Comparison of ENCODE assay signal across 7 cellular contexts in the genomic region with DNA sequence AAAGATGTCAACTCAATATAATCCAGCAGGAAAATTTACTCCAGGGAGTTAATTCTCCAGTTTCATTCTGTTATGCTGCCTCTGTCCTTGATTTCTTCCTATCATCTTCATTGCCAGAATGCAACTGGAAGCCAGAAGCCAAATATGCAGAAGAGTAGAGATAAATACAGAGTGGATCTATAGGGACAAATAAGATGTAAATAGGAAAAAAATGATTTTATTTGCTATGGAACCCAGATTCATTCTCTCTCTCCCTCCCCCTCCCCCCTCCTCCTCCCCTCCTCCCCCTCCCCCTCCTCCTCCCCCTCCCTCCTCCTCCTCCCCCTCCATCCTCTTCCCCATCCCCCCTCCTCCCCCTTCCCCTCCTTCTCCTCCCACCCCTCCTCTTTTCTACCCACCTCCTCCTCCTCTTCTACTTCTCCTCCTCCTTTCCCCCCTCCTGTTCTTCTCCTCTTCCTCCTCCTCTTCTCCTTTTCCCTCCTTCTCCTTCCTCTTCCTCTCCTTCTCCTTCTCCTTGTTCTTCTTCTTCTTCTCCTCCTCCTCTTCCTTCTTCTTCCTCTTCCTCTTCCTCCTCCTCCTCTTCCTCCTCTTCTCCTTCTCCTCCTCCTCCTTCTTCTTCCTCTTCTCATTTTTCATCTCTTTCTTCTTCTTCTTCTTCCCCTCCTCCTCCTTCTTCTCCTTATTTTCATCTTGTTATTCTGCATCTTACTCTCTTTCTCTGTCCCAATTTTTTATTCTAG.
"Had no signal": no experiment of that assay in that cellular context is flagged by ENCODE, and none has a peak within 500 bp of the region (broad histone marks: within the 10 kb centered on the region; RNA-seq: fewer than 3 reads in every experiment).

No MANE protein-coding gene starts in this region.

- H3K9me3 ChIP-seq: HAP-1 had no signal

- H3K4me1 ChIP-seq: HAP-1 had no signal

- H3K4me3 ChIP-seq: HAP-1 had no signal

- H3K27ac ChIP-seq: HL-60 had no signal

- H3K36me3 ChIP-seq: HAP-1 had no signal

- DNase-seq: GOT3, H7, IMR-90, KBM-7 had no signal

- ATAC-seq: HCT116 had no signal
